10 cellular contexts compared by ENCODE assay signal in the genomic region with DNA sequence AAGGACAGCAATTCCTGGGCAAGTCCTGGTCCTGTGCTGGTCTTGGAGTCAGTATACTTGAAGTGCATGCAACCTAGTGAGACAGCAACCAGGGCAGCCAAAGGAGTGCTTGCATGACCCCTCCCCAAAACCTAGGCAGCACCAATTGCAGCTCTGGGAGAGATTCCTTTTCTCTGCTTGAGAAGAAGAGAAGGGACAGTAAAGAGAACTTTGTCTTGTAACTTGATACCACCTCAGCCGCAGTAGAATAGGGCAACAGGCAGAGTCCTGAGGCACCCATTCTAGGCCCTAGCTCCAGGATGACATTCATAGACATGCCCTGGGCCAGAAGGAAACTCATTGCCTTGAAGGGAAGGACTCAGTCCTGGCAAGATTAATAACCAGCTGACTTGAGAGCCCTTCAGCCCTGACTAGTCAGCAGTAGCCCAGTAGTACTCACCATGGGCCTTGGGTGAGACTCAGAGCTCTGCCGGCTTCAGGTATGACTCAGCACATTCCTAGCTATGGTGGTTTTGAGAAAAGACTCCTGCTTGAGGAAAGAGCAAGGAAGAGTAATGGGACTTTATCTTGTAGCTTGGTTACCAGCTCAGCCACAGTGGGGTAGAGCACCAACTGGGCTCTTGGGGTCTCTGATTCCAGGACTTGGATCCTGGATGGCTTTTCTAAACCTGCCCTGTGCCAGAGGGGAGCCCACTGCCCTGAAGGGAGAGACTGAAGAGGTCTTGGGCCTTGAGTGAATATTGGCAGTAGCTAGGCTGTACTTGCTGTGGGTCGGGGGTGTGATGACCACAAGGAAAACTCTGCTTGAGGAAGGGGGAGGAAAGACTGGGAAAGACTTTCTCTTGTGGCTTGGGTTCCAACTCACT. TPM values are rescaled to one million over a fixed set of nuclear protein-coding genes. Genes with fewer than 3 reads are reported as not detected.
DNase-seq lines count a peak whose midpoint lies in the region; ATAC-seq, FAIRE-seq and TF ChIP-seq lines count a peak whose summit lies in the region.
"Had no signal": no experiment of that assay in that cellular context is flagged by ENCODE, and none has a peak within 500 bp of the region (broad histone marks: within the 10 kb centered on the region; RNA-seq: fewer than 3 reads in every experiment).

No MANE protein-coding gene starts in this region.

- no peaks in the 10 kb centered on the region for H3K36me3 ChIP-seq in HUES6 (ENCODE audit: control insufficient read depth, insufficient read depth, low read length)
- no peaks in the 10 kb centered on the region for H3K36me3 ChIP-seq in K562 (ENCODE audit: control insufficient read depth, insufficient read depth, low read length)
- H3K36me3 ChIP-seq in mesenchymal stem cell (ENCODE audit: control insufficient read depth in 1 of 2, insufficient read depth in 2 of 2, low read depth in 1 of 2, low read length in 2 of 2): no peaks in the 10 kb centered on the region

- intact Hi-C loops in K562 (cut with micrococcal nuclease): loop anchor here (2.0 kb wide), 1 partner anchor 114 kb away; a partner anchor contains a TSS

- H3K79me2 ChIP-seq in K562 (ENCODE audit: control insufficient read depth, insufficient read depth, low read length): peaks cover 74% of the 10 kb centered on the region

- peak overlapping the region; percentile 72 for H3K4me2 ChIP-seq in K562 (ENCODE audit: insufficient read depth, low read length)
- H3K4me2 ChIP-seq in mesenchymal stem cell (ENCODE audit: low read length, poor library complexity, severe bottlenecking): no peak overlapping the region

- H4K8ac ChIP-seq in mesenchymal stem cell (ENCODE audit: low read length): no peak overlapping the region

- H3K4me3 ChIP-seq in HUES6 (ENCODE audit: low read depth, low read length) (no peak overlapping the region), K562 (no peak overlapping the region), mesenchymal stem cell (ENCODE audit: insufficient read depth in 1 of 2, low read depth in 1 of 2, low read length in 2 of 2) (no peak overlapping the region)

- H3K27ac ChIP-seq in HUES6 (ENCODE audit: low read depth, low read length) (peak overlapping the region; percentile 4; the same call in 1 of the 2 replicates), K562 (ENCODE audit: extremely low read depth, low read depth, low read length) (peak overlapping the region; percentile 91), mesenchymal stem cell (ENCODE audit: low read length, poor library complexity, severe bottlenecking) (no peak overlapping the region)

- no peaks in the 10 kb centered on the region; the same call in 1 of the 2 replicates for H3K9me3 ChIP-seq in HUES6 (ENCODE audit: control insufficient read depth, insufficient read depth, low read depth, low read length)
- no peaks in the 10 kb centered on the region for H3K9me3 ChIP-seq in K562 (replicated peaks; ENCODE audit: control insufficient read depth, insufficient read depth, low read depth, low read length)
- H3K9me3 ChIP-seq in mesenchymal stem cell (ENCODE audit: control insufficient read depth, low read length): no peaks in the 10 kb centered on the region

- H3K4ac ChIP-seq in mesenchymal stem cell (ENCODE audit: low read depth in 1 of 2, low read length in 2 of 2): no peak overlapping the region

- peak; percentile 96 for FAIRE-seq in K562 (lab: Jason Lieb, UNC)

- no peak for TF ChIP-seq RAD21 in K562 (CRISPR knock-in tag; conservative IDR thresholded peaks at IDR 0.05 in 1 of 2, IDR thresholded peaks at IDR 0.05 in 1 of 2)

- peak; percentile 69 for TF ChIP-seq EP300 in K562 (IDR thresholded peaks at IDR 0.05; ENCODE audit: low read length)

- CTCF ChIA-PET in K562 (lab: Yijun Ruan, JAX; ENCODE audit: low intra/inter-chr PET ratio): no interaction called here

- no peak overlapping the region for H2BK5ac ChIP-seq in mesenchymal stem cell (ENCODE audit: low read depth, low read length, poor library complexity, severe bottlenecking)

- H3K4me1 ChIP-seq in HUES6 (ENCODE audit: control insufficient read depth, insufficient read depth, low read length) (peaks cover 27% of the 10 kb centered on the region), K562 (replicated peaks in 1 of 2; ENCODE audit: control insufficient read depth in 2 of 2, insufficient read depth in 2 of 2, low read length in 2 of 2) (peaks cover 7 to 36% of the 10 kb centered on the region in 2 experiments; a peak in 4 of 5 replicates), mesenchymal stem cell (ENCODE audit: control insufficient read depth, insufficient read depth, low read depth, low read length) (peaks cover 5% of the 10 kb centered on the region)

- no peak overlapping the region for H2AK5ac ChIP-seq in mesenchymal stem cell (ENCODE audit: low read length, severe bottlenecking)

- no peak overlapping the region for H2BK15ac ChIP-seq in mesenchymal stem cell (ENCODE audit: low read depth, poor library complexity, severe bottlenecking)

- H3K9ac ChIP-seq in HUES6 (ENCODE audit: low read length) (peak overlapping the region; percentile 7), K562 (ENCODE audit: insufficient read depth in 1 of 2, low read depth in 2 of 2, low read length in 2 of 2) (peak overlapping the region; percentile 64 to 71; a peak in 3 of 4 replicates), mesenchymal stem cell (ENCODE audit: low read length) (no peak overlapping the region)

- no peaks in the 10 kb centered on the region for H3K9me1 ChIP-seq in K562 (ENCODE audit: control insufficient read depth, insufficient read depth, low read length)

- WGBS in K562 (ENCODE audit: insufficient coverage, low coverage, missing lambda C conversion rate): 20% methylated on average over 3 of the region's 3 CpGs
- 33% methylated on average over 2 of the region's 3 CpGs for WGBS in mesenchymal stem cell

- H3K23ac ChIP-seq in mesenchymal stem cell (ENCODE audit: low read length in 2 of 2): no peak overlapping the region

- peak overlapping the region; percentile 6 for H2BK120ac ChIP-seq in mesenchymal stem cell (ENCODE audit: low read depth, low read length)

- H2BK12ac ChIP-seq in mesenchymal stem cell (ENCODE audit: low read length in 2 of 2): no peak overlapping the region

- peak; percentile 73 for DNase-seq in DMS53 (lab: John Stamatoyannopoulos, UW)
- DNase-seq in K562 (ENCODE audit: extremely low read depth in 1 of 4, low spot score in 3 of 4): peak; percentile 50 to 92 (median 66)
- peak; percentile 75 for DNase-seq in mesenchymal stem cell
- no peak for DNase-seq in activated CD4-positive, alpha-beta T cell treated with anti-CD3 and anti-CD28 coated beads for 1 hour
- no peak for DNase-seq in G401 (ENCODE audit: low spot score)
- no peak for DNase-seq in COR-L47 (lab: John Stamatoyannopoulos, UW)
- no peak for DNase-seq in NCI-H1092 treated with DMSO at 0.1 percent for 48 hours (lab: John Stamatoyannopoulos, UW)
- DNase-seq: activated effector memory CD4-positive, alpha-beta T cell treated with Interleukin-2 at 50 U/mL for 16 hours had no signal

- no TSS peak for BruUV-seq in K562 (replicated peaks; lab: Mats Ljungman, UMichigan)

- in situ Hi-C loops in K562 (cut with MboI) (no loop called here), G401 (cut with HindIII; ENCODE audit: low sequenced_read_pairs) (no loop called here)

- no peaks in the 10 kb centered on the region for H3K79me1 ChIP-seq in mesenchymal stem cell (replicated peaks; ENCODE audit: low read length, poor library complexity, severe bottlenecking)

- peak overlapping the region; percentile 89 for H2AFZ ChIP-seq in K562 (ENCODE audit: low read depth, low read length)
- no peak overlapping the region for H2AFZ ChIP-seq in mesenchymal stem cell (ENCODE audit: low read depth, low read length)

- H3K27me3 ChIP-seq in HUES6 (ENCODE audit: control insufficient read depth, insufficient read depth, low read length) (no peaks in the 10 kb centered on the region), K562 (ENCODE audit: control insufficient read depth in 2 of 2, insufficient read depth in 2 of 2, low read length in 2 of 2) (no peaks in the 10 kb centered on the region), mesenchymal stem cell (ENCODE audit: control insufficient read depth in 1 of 2, insufficient read depth in 1 of 2, low read length in 2 of 2) (no peaks in the 10 kb centered on the region)

- no peak overlapping the region for H4K91ac ChIP-seq in mesenchymal stem cell (ENCODE audit: low read length)

- no peaks in the 10 kb centered on the region for H4K20me1 ChIP-seq in K562 (replicated peaks; ENCODE audit: control insufficient read depth, insufficient read depth, low read length)

- ATAC-seq in K562: peak; percentile 89
- ATAC-seq: Panc1 had no signal

- H3K18ac ChIP-seq in mesenchymal stem cell (ENCODE audit: low read depth in 1 of 2, low read length in 2 of 2): peak overlapping the region in 1 of 2 experiments; percentile 11

- peak; percentile 52 for TF ChIP-seq POLR2A in K562 (conservative IDR thresholded peaks at IDR 0.05)

- no peak for TF ChIP-seq CTCF in K562 (IDR thresholded peaks at IDR 0.05 in 2 of 3, conservative IDR thresholded peaks at IDR 0.05 in 1 of 3; ENCODE audit: insufficient read depth in 2 of 3, low read depth in 1 of 3, low read length in 3 of 3)

- POLR2A ChIA-PET in K562 (lab: Yijun Ruan, JAX): interaction anchor here (0.6 to 2.1 kb wide), 7 partner anchors 15 to 425 kb away, joined by 3 to 14 read pairs (median 5); a partner anchor contains a TSS

- H3K14ac ChIP-seq in mesenchymal stem cell (ENCODE audit: low read length in 2 of 2): no peak overlapping the region

TF ChIP-seq in K562, 482 proteins besides CTCF, POLR2A, EP300 and RAD21 (continues in another document):
- TF ChIP-seq TEAD1 (CRISPR knock-in tag; IDR thresholded peaks at IDR 0.05) (peak; percentile 95 to 96), MCM3 (IDR thresholded peaks at IDR 0.05) (no peak)

RNA-seq across cellular contexts. Expression of a gene that starts 51.7 kb away (rescaled TPM):
- total RNA-seq in K562 (2011; cell fraction: chromatin; rRNA removed; ENCODE audit: low replicate concordance): 44.5 and 129 TPM in 2 replicates
- total RNA-seq in K562 (2011; cell fraction: nucleolus; rRNA removed): 22.8 and 30.1 TPM in 2 replicates
- total RNA-seq in K562 (2011; cell fraction: nucleoplasm; rRNA removed): 60.8 and 73.2 TPM in 2 replicates
- total RNA-seq in K562 (2014; rRNA removed): 80.6 and 109 TPM in 2 replicates
- total RNA-seq in K562 (2014; rRNA removed; fragmentation: Illumina TruSeq; extraction: Trizol): 128 and 155 TPM in 2 replicates
- 121 and 128 TPM in 2 replicates for total RNA-seq in K562 (2015; rRNA removed; fragmentation: Illumina TruSeq; extraction: Trizol)
- 77.8 and 82.5 TPM in 2 replicates for total RNA-seq in K562 (2021)
- polyA plus RNA-seq in K562 (2011; rRNA removed): 83.6 and 123 TPM in 2 replicates
- polyA plus RNA-seq in K562 (2011; cell fraction: cytosol; rRNA removed): 18.7 and 34.0 TPM in 2 replicates
- polyA plus RNA-seq in K562 (2011; cell fraction: nucleus; rRNA removed): 28.0 and 40.7 TPM in 2 replicates
- 67.6 and 131 TPM in 2 replicates for polyA plus RNA-seq in K562 (2012)
- 128 and 146 TPM in 2 replicates for polyA plus RNA-seq in K562 (2014; fragmentation: Illumina TruSeq; extraction: Trizol)
- polyA plus RNA-seq in K562 (2014; fragmentation: Nextera tagmentation; extraction: Ambion mirVana): 100 to 1,000 TPM; 103 to 119 TPM
- polyA plus RNA-seq in K562 (2014; rRNA removed): 130 and 156 TPM in 2 replicates
- 78.5 and 88.1 TPM in 2 replicates for polyA minus RNA-seq in K562 (2011; rRNA and poly(A)+ RNA removed)
- polyA minus RNA-seq in K562 (2011; cell fraction: cytosol; rRNA and poly(A)+ RNA removed): 20.8 and 20.9 TPM in 2 replicates
- 30.4 and 52.3 TPM in 2 replicates for polyA minus RNA-seq in K562 (2011; cell fraction: nucleus; rRNA and poly(A)+ RNA removed)
- 18.1 TPM for polyA plus RNA-seq in mesenchymal stem cell (2013, experiment 1 of 2)
- polyA plus RNA-seq in mesenchymal stem cell (2013, experiment 2 of 2): 16.4 TPM
- 35.3 and 44.4 TPM in 2 replicates for total RNA-seq in G401 (2014; rRNA removed; shearing (Covaris generic))

Comparison
In these comparisons a context has a peak if more than half of its experiments do, and no peak if none do; other contexts are left out.
1. DNase-seq: peak in DMS53 (single experiment), K562 (4 of 4) and mesenchymal stem cell (single experiment); none in activated CD4-positive, alpha-beta T cell treated with anti-CD3 and anti-CD28 coated beads for 1 hour (single experiment), G401 (single experiment), COR-L47 (single experiment) and NCI-H1092 treated with DMSO at 0.1 percent for 48 hours (single experiment).